8 cellular contexts compared by ENCODE assay signal in genomic region chr12:95216704-95217376, GRCh38. TPM values are rescaled to one million over a fixed set of nuclear protein-coding genes. Genes with fewer than 3 reads are reported as not detected.
DNase-seq lines count a peak whose midpoint lies in the region; ATAC-seq and FAIRE-seq lines count a peak whose summit lies in the region.

No MANE protein-coding gene starts in this region.

- H3K36me3 ChIP-seq in Karpas-422 (ENCODE audit: insufficient read depth, low read length) (peaks cover 6% of the 10 kb centered on the region; the same call in 1 of the 2 replicates), small intestine (ENCODE audit: control insufficient read depth in 2 of 2, insufficient read depth in 2 of 2, low read length in 2 of 2) (no peaks in the 10 kb centered on the region)

- H2AFZ ChIP-seq in Karpas-422 (ENCODE audit: low read length), result no peak overlapping the region

- H3K9me3 ChIP-seq in Karpas-422 (ENCODE audit: low read length) (no peaks in the 10 kb centered on the region), small intestine (ENCODE audit: control insufficient read depth, low read depth) (no peaks in the 10 kb centered on the region)

- ATAC-seq in GM21786 (IDR thresholded peaks at IDR 0.05; ENCODE audit: unreplicated experiment), result peak; percentile 14

- H3K4me1 ChIP-seq in Karpas-422 (ENCODE audit: low read length) (peaks cover 64% of the 10 kb centered on the region), small intestine (ENCODE audit: control insufficient read depth in 2 of 2, insufficient read depth in 1 of 2, low read depth in 1 of 2, low read length in 1 of 2) (peaks cover 0 to 2% of the 10 kb centered on the region in 2 donors)

- H3K4me3 ChIP-seq in Karpas-422 (ENCODE audit: low read length), result peak overlapping the region; percentile 83
- H3K4me3 ChIP-seq in iPS-11a (ENCODE audit: low read depth, low read length), result peak overlapping the region; percentile 94
- peak overlapping the region; percentile 88 to 94 for H3K4me3 ChIP-seq in small intestine (ENCODE audit: low read depth in 1 of 2, low read length in 2 of 2)

- H3K27me3 ChIP-seq in Karpas-422 (ENCODE audit: low read length) (no peaks in the 10 kb centered on the region), small intestine (ENCODE audit: control insufficient read depth in 2 of 2, insufficient read depth in 2 of 2, low read length in 2 of 2) (no peaks in the 10 kb centered on the region)

- 0 to 1% (median 0%) methylated on average over 41 to 45 of the region's 45 CpGs for WGBS in small intestine, 3 donors

- no peaks in the 10 kb centered on the region for H3K9me3 Mint-ChIP-seq in activated naive CD8-positive, alpha-beta T cell (ENCODE audit: low read depth)

- peak overlapping the region; percentile 85 for H3K27ac ChIP-seq in Karpas-422 (ENCODE audit: low read length)
- peak overlapping the region; percentile 87 to 88 for H3K27ac ChIP-seq in small intestine (ENCODE audit: low read depth in 1 of 2, low read length in 1 of 2)

- H3K9me2 ChIP-seq in Karpas-422 (replicated peaks; ENCODE audit: insufficient read depth, low read length), result no peaks in the 10 kb centered on the region

- peak; percentile 59 for DNase-seq in NCI-H1092 treated with DMSO at 0.1 percent for 48 hours (lab: John Stamatoyannopoulos, UW)
- no peak for DNase-seq in NCI-H1092 (lab: John Stamatoyannopoulos, UW)
- DNase-seq in Karpas-422, result peak; percentile 67
- peak; percentile 33 for DNase-seq in small intestine
- DNase-seq in NCI-H187 treated with DMSO at 0.1 percent for 48 hours (lab: John Stamatoyannopoulos, UW), result no peak

- H3K36me3 Mint-ChIP-seq in activated naive CD8-positive, alpha-beta T cell, result peaks cover 4% of the 10 kb centered on the region

- H3K4me3 Mint-ChIP-seq in activated naive CD8-positive, alpha-beta T cell, result peak overlapping the region; percentile 100

- H3K9ac ChIP-seq in Karpas-422 (ENCODE audit: low read length), result peak overlapping the region; percentile 84

- H3K4me2 ChIP-seq in Karpas-422 (ENCODE audit: low read depth, low read length, poor library complexity, severe bottlenecking), result peak overlapping the region; percentile 84

- no peak for FAIRE-seq in small intestine (lab: Jason Lieb, UNC)

- peaks cover 5% of the 10 kb centered on the region for H3K27me3 Mint-ChIP-seq in activated naive CD8-positive, alpha-beta T cell

- H3K4me1 Mint-ChIP-seq in activated naive CD8-positive, alpha-beta T cell (ENCODE audit: low read depth), result peaks cover 37% of the 10 kb centered on the region

- H4K20me1 ChIP-seq in Karpas-422 (ENCODE audit: insufficient read depth, low read depth, low read length), result no peaks in the 10 kb centered on the region

- H3K79me2 ChIP-seq in Karpas-422 (ENCODE audit: low read length), result peaks cover 94% of the 10 kb centered on the region

- H3K27ac Mint-ChIP-seq in activated naive CD8-positive, alpha-beta T cell, result peak overlapping the region; percentile 66

RNA-seq across cellular contexts. Expression of gene FGD6, which starts 0.4 kb away (rescaled TPM):
- 42.2 and 42.5 TPM in 2 replicates for total RNA-seq in Karpas-422 (2014; rRNA removed; shearing (Covaris generic); ENCODE audit: low replicate concordance)
- polyA plus RNA-seq in small intestine, result 1 to 10 TPM in 2 of 3 donors, under 1 TPM in 1; 0.89 to 1.4 (median 1.1) TPM

RNA-seq across cellular contexts. Expression of gene VEZT, which starts 0.8 kb away (rescaled TPM):
- total RNA-seq in Karpas-422 (2014; rRNA removed; shearing (Covaris generic); ENCODE audit: low replicate concordance), result 85.9 and 169 TPM in 2 replicates
- 10 to 100 TPM; 11.3 to 24.6 (median 11.6) TPM for polyA plus RNA-seq in small intestine

Comparison
In these comparisons a context has a peak if more than half of its experiments do, and no peak if none do; other contexts are left out.
1. DNase-seq: peak in NCI-H1092 treated with DMSO at 0.1 percent for 48 hours (single experiment), Karpas-422 (single experiment) and small intestine (single experiment); none in NCI-H1092 (single experiment) and NCI-H187 treated with DMSO at 0.1 percent for 48 hours (single experiment).
2. Peak in every context shown above with its lines, with median percentiles within 50 percentile points of each other: H3K4me3 ChIP-seq.